8 cellular contexts compared by ENCODE assay signal in genomic region chr1:63773496-63773814, GRCh38. TPM values are rescaled to one million over a fixed set of nuclear protein-coding genes. Genes with fewer than 3 reads are reported as not detected.
DNase-seq lines count a peak whose midpoint lies in the region; ATAC-seq and TF ChIP-seq lines count a peak whose summit lies in the region.

No MANE protein-coding gene starts in this region.

- intact Hi-C loops in PC-3 (cut with micrococcal nuclease): loop anchor here (1.0 to 10.0 kb wide), 8 partner anchors 27 to 473 kb away; no protein-coding TSS in a partner anchor
- intact Hi-C loops in esophagus muscularis mucosa (cut with DNase I): loop anchor here (5.0 to 10.0 kb wide), 4 partner anchors 79 to 471 kb away; no protein-coding TSS in a partner anchor

- 12% methylated on average over 4 of the region's 9 CpGs for WGBS in esophagus muscularis mucosa

- peak overlapping the region; percentile 66 for H2AFZ ChIP-seq in PC-3 (ENCODE audit: low read length)

- TF ChIP-seq POLR2A in esophagus muscularis mucosa (IDR thresholded peaks at IDR 0.05; ENCODE audit: low read depth): no peak

- CTCF ChIA-PET in PC-3 (lab: Charles Lee): interaction anchor here (0.6 to 1.4 kb wide), 5 partner anchors 51 to 364 kb away, joined by 3 to 11 read pairs (median 7); no protein-coding TSS in a partner anchor

- H4K20me1 ChIP-seq in PC-3 (ENCODE audit: low read length): peaks cover 30% of the 10 kb centered on the region

- no peaks in the 10 kb centered on the region for H3K9me2 ChIP-seq in PC-3 (replicated peaks; ENCODE audit: low read length)

- in situ Hi-C loops in G401 (cut with HindIII; ENCODE audit: low sequenced_read_pairs): no loop called here

- DNase-seq in PC-3: no peak
- no peak for DNase-seq in esophagus muscularis mucosa (ENCODE audit: extremely low spot score)
- DNase-seq in retinal pigment epithelial cell (ENCODE audit: low read depth): no peak
- no peak for DNase-seq in HPDE6-E6E7 (ENCODE audit: extremely low spot score)
- no peak for DNase-seq in G401 (ENCODE audit: low spot score)

- no peak for TF ChIP-seq EP300 in esophagus muscularis mucosa (IDR thresholded peaks at IDR 0.05)

- no peaks in the 10 kb centered on the region for H3K36me3 ChIP-seq in PC-3 (ENCODE audit: low read depth, low read length)
- H3K36me3 ChIP-seq in esophagus muscularis mucosa: no peaks in the 10 kb centered on the region

- peaks cover 34% of the 10 kb centered on the region for H3K4me1 ChIP-seq in PC-3 (ENCODE audit: insufficient read depth, low read length)
- peaks cover 6 to 31% (median 18%) of the 10 kb centered on the region in 4 donors for H3K4me1 ChIP-seq in esophagus muscularis mucosa

- TF ChIP-seq CTCF in PC-3 (conservative IDR thresholded peaks at IDR 0.05; ENCODE audit: low read depth, low read length) (no peak), esophagus muscularis mucosa (IDR thresholded peaks at IDR 0.05) (no peak), retinal pigment epithelial cell (conservative IDR thresholded peaks at IDR 0.05; ENCODE audit: low read depth, low read length) (no peak)

- H3K9me3 ChIP-seq in PC-3 (ENCODE audit: low read length) (no peaks in the 10 kb centered on the region), esophagus muscularis mucosa (no peaks in the 10 kb centered on the region)

- BruUV-seq in PC-3 (replicated peaks; lab: Mats Ljungman, UMichigan): no TSS peak

- H3K27me3 ChIP-seq in PC-3 (ENCODE audit: low read length) (no peaks in the 10 kb centered on the region), esophagus muscularis mucosa (peaks cover 0 to 15% (median 0%) of the 10 kb centered on the region in 4 donors)

- peak overlapping the region; percentile 85 for H3K27ac ChIP-seq in PC-3 (ENCODE audit: low read length)
- H3K27ac ChIP-seq in esophagus muscularis mucosa (replicated peaks in 1 of 4): peak overlapping the region; percentile 76 to 87 (median 82)

- H3K79me2 ChIP-seq in PC-3 (ENCODE audit: low read length): peaks cover 39% of the 10 kb centered on the region

- POLR2A ChIA-PET in PC-3 (lab: Charles Lee; ENCODE audit: unreplicated experiment): interaction anchor here (0.6 to 1.0 kb wide), 2 partner anchors 111 to 127 kb away, joined by 3 to 5 read pairs; no protein-coding TSS in a partner anchor

- H3K4me2 ChIP-seq in PC-3 (ENCODE audit: low read length): peak overlapping the region; percentile 85

- peak overlapping the region; percentile 93 for H3K4me3 ChIP-seq in PC-3 (ENCODE audit: low read length)
- H3K4me3 ChIP-seq in esophagus muscularis mucosa: peak overlapping the region; percentile 62 to 83 (median 70)
- H3K4me3 ChIP-seq in retinal pigment epithelial cell (ENCODE audit: low read length): peak overlapping the region; percentile 88

- ATAC-seq in GM21367 (IDR thresholded peaks at IDR 0.05; ENCODE audit: unreplicated experiment) (peak; percentile 12), PC-3 (peak; percentile 16), GM21717 (IDR thresholded peaks at IDR 0.05; ENCODE audit: unreplicated experiment) (no peak), GM21528 (IDR thresholded peaks at IDR 0.05; ENCODE audit: low FRiP score, unreplicated experiment) (no peak)

- peak overlapping the region; percentile 97 for H3K9ac ChIP-seq in PC-3 (ENCODE audit: low read length)

- no peaks in the 10 kb centered on the region for H3F3A ChIP-seq in PC-3 (ENCODE audit: low read length, unreplicated experiment)

RNA-seq across cellular contexts. Expression of gene ROR1, which starts 0.4 kb away (rescaled TPM):
- total RNA-seq in PC-3 (2014; rRNA removed): 16.5 and 22.6 TPM in 2 replicates
- 1 to 10 TPM; 5.1 to 7.3 (median 6.5) TPM for total RNA-seq in esophagus muscularis mucosa
- not detected in 2 replicates for total RNA-seq in G401 (2014; rRNA removed; shearing (Covaris generic))

Comparison
In these comparisons a context has a peak if more than half of its experiments do, and no peak if none do; other contexts are left out.
1. ATAC-seq: peak in GM21367 (single experiment) and PC-3 (single experiment); none in GM21717 (single experiment) and GM21528 (single experiment).
2. Peak in every context shown above with its lines, with median percentiles within 50 percentile points of each other: H3K4me3 ChIP-seq.